In genomic region chr3:124811441-124811840, GRCh38 we compare ENCODE assay signal across 13 cellular contexts.
A peak's percentile ranks its signal among the peaks of the same experiment; 100 is the strongest.
DNase-seq lines count a peak whose midpoint lies in the region; TF ChIP-seq lines count a peak whose summit lies in the region.
"Had no signal": no experiment of that assay in that cellular context is flagged by ENCODE, and none has a peak within 500 bp of the region (broad histone marks: within the 10 kb centered on the region; RNA-seq: fewer than 3 reads in every experiment).

No MANE protein-coding gene starts in this region.

- peaks cover 45% of the 10 kb centered on the region for H3K4me1 Mint-ChIP-seq in nephron

- H3K9me3 Mint-ChIP-seq in nephron, result no peaks in the 10 kb centered on the region
- H3K9me3 Mint-ChIP-seq: activated CD4-positive, alpha-beta memory T cell treated with anti-CD3 and anti-CD28 coated beads for 36 hours; effector memory CD8-positive, alpha-beta T cell; naive thymus-derived CD4-positive, alpha-beta T cell had no signal

- H3K27ac ChIP-seq in testis, result no peak overlapping the region

- peaks cover 3% of the 10 kb centered on the region for H3K27me3 Mint-ChIP-seq in nephron (ENCODE audit: low read depth)
- H3K27me3 Mint-ChIP-seq: activated CD4-positive, alpha-beta memory T cell treated with anti-CD3 and anti-CD28 coated beads for 36 hours had no signal

- DNase-seq in A172 (ENCODE audit: low spot score) (peak; percentile 74), NCI-H226 (peak; percentile 54), fibroblast of mammary gland (ENCODE audit: low read depth) (peak; percentile 86), dermis blood vessel endothelial cell (no peak), MV-4-11 (lab: John Stamatoyannopoulos, UW) (no peak), NK-92 (lab: John Stamatoyannopoulos, UW; ENCODE audit: unreplicated experiment) (no peak), testis (no peak)
- DNase-seq: activated CD4-positive, alpha-beta memory T cell treated with anti-CD3 and anti-CD28 coated beads for 36 hours; effector memory CD8-positive, alpha-beta T cell; naive thymus-derived CD4-positive, alpha-beta T cell; NCI-H187 treated with DMSO at 0.1 percent for 48 hours had no signal

- TF ChIP-seq CTCF in fibroblast of mammary gland (conservative IDR thresholded peaks at IDR 0.05; ENCODE audit: control insufficient read depth, insufficient read depth, low read depth, low read length) (no peak), nephron (IDR thresholded peaks at IDR 0.05; ENCODE audit: unreplicated experiment in 3 of 3) (no peak), testis (IDR thresholded peaks at IDR 0.05) (no peak)

- H3K9me3 ChIP-seq in testis, result no peaks in the 10 kb centered on the region

- no peak overlapping the region for H3K4me3 Mint-ChIP-seq in nephron
- H3K4me3 Mint-ChIP-seq: activated CD4-positive, alpha-beta memory T cell treated with anti-CD3 and anti-CD28 coated beads for 36 hours; activated naive CD8-positive, alpha-beta T cell; effector memory CD8-positive, alpha-beta T cell; naive thymus-derived CD4-positive, alpha-beta T cell had no signal

- peaks cover 4% of the 10 kb centered on the region for H3K4me1 ChIP-seq in testis

- TF ChIP-seq POLR2A in testis (IDR thresholded peaks at IDR 0.05), result no peak

- intact Hi-C loops in testis (cut with DNase I; ENCODE audit: low total_unique reads), result no loop called here

- H3K36me3 ChIP-seq in testis (ENCODE audit: low read depth, missing control alignments), result no peaks in the 10 kb centered on the region

- no peaks in the 10 kb centered on the region for H3K27me3 ChIP-seq in testis

- peak overlapping the region; percentile 79 to 94 (median 91) for H3K27ac Mint-ChIP-seq in nephron
- H3K27ac Mint-ChIP-seq: activated CD4-positive, alpha-beta memory T cell treated with anti-CD3 and anti-CD28 coated beads for 36 hours; activated naive CD8-positive, alpha-beta T cell; effector memory CD8-positive, alpha-beta T cell; naive thymus-derived CD4-positive, alpha-beta T cell had no signal

- H3K4me3 ChIP-seq in fibroblast of mammary gland (ENCODE audit: control insufficient read depth, low read depth, low read length) (no peak overlapping the region), testis (no peak overlapping the region)

- peaks cover 4% of the 10 kb centered on the region for H3K36me3 Mint-ChIP-seq in nephron (ENCODE audit: low read depth)
- H3K36me3 Mint-ChIP-seq: activated CD4-positive, alpha-beta memory T cell treated with anti-CD3 and anti-CD28 coated beads for 36 hours; activated naive CD8-positive, alpha-beta T cell; naive thymus-derived CD4-positive, alpha-beta T cell had no signal

- 62 to 87% methylated on average over 5 of the region's 5 CpGs for WGBS in testis, 2 donors

Comparison
In these comparisons a context has a peak if more than half of its experiments do, and no peak if none do; other contexts are left out.
1. DNase-seq: peak in A172 (single experiment), NCI-H226 (single experiment) and fibroblast of mammary gland (single experiment); none in dermis blood vessel endothelial cell (single experiment), MV-4-11 (single experiment), NK-92 (single experiment) and testis (single experiment).